ENCODE assay signal across 24 cellular contexts in the genomic region with DNA sequence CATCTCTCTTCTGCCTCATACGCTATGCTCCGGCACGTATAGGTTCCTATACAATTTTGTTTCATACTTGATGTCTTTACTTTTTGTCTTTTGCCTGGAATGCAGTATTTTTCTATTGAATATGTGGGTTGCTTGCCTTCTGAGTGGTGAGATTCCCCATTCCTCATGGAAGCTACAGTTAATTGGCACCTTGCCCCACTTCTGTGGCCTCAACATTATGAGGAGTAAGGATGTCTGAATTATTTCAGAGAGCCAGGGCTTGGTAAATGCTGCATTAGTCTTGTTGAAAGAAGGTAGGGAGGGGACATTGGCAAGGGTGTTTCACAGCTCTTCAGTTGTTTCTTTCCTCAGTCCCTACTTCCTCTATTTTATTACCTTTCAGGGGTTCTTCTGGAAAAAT.
"Had no signal": no experiment of that assay in that cellular context is flagged by ENCODE, and none has a peak within 500 bp of the region (broad histone marks: within the 10 kb centered on the region; RNA-seq: fewer than 3 reads in every experiment).

No MANE protein-coding gene starts in this region.

- H3K4me3 Mint-ChIP-seq: activated CD4-positive, alpha-beta T cell treated with anti-CD3 and anti-CD28 coated beads, Interleukin-2, amount 10 ng/mL, durations not matched to agents 7 days and 5 days; activated naive CD4-positive, alpha-beta T cell treated with anti-CD3 and anti-CD28 coated beads, Interleukin-2, amount 10 ng/mL, durations not matched to agents 7 days and 5 days; activated naive CD8-positive, alpha-beta T cell treated with anti-CD3 and anti-CD28 coated beads, Interleukin-2, amount 50 U/mL, for 24 hours; activated T-cell treated with anti-CD3 and anti-CD28 coated beads, Interleukin-2, amount 50 U/mL, for 4 hours; natural killer cell treated with Interleukin-12 subunit alpha and Interleukin-12 subunit beta and Interleukin-15 and Interleukin-18, amount 100 ng/mL, for 72 hours; stimulated activated memory B cell treated with anti-CD40 and anti-IgM and Interleukin-4, amounts not matched to agents 10 μg/mL and 1 μg/mL and 100 μg/mL, for 72 hours; T-helper 1 cell treated with Interleukin-12 subunit alpha and Interleukin-12 subunit beta and Interleukin-4 antibody, amounts not matched to agents 30 μg/mL and 1 μg/mL, for 36 hours; type B pancreatic cell had no signal

- ATAC-seq: activated CD4-positive, CD25-positive, alpha-beta regulatory T cell treated with anti-CD3 and anti-CD28 coated beads, Interleukin-2, amount 50 U/mL, for 24 hours; activated naive CD8-positive, alpha-beta T cell treated with anti-CD3 and anti-CD28 coated beads, Interleukin-2, amount 50 U/mL, for 24 hours; activated T-cell treated with anti-CD3 and anti-CD28 coated beads, Interleukin-2, amount 50 U/mL, for 4 hours; left lobe of liver; natural killer cell treated with Interleukin-12 subunit alpha and Interleukin-12 subunit beta and Interleukin-15 and Interleukin-18, amount 100 ng/mL, for 72 hours; stimulated activated memory B cell treated with anti-CD40 and anti-IgM and Interleukin-4, amounts not matched to agents 10 μg/mL and 1 μg/mL and 100 μg/mL, for 72 hours had no signal

- H3K27me3 Mint-ChIP-seq: activated CD4-positive, alpha-beta T cell treated with anti-CD3 and anti-CD28 coated beads, Interleukin-2, amount 10 ng/mL, durations not matched to agents 7 days and 5 days; activated naive CD4-positive, alpha-beta T cell treated with anti-CD3 and anti-CD28 coated beads, Interleukin-2, amount 10 ng/mL, durations not matched to agents 7 days and 5 days; activated naive CD8-positive, alpha-beta T cell treated with anti-CD3 and anti-CD28 coated beads, Interleukin-2, amount 50 U/mL, for 24 hours; stimulated activated memory B cell treated with anti-CD40 and anti-IgM and Interleukin-4, amounts not matched to agents 10 μg/mL and 1 μg/mL and 100 μg/mL, for 72 hours; type B pancreatic cell had no signal

- H3K4me1 ChIP-seq: esophagus squamous epithelium, sigmoid colon, spleen, testis had no signal

- H3K4me3 ChIP-seq: esophagus squamous epithelium, lung, sigmoid colon, spleen, testis had no signal

- H3K27me3 ChIP-seq: esophagus squamous epithelium, sigmoid colon, spleen, testis had no signal

- FAIRE-seq: endothelial cell of umbilical vein had no signal

- H3K4me1 Mint-ChIP-seq: activated CD4-positive, alpha-beta T cell treated with anti-CD3 and anti-CD28 coated beads, Interleukin-2, amount 10 ng/mL, durations not matched to agents 7 days and 5 days; activated naive CD4-positive, alpha-beta T cell treated with anti-CD3 and anti-CD28 coated beads, Interleukin-2, amount 10 ng/mL, durations not matched to agents 7 days and 5 days; activated naive CD8-positive, alpha-beta T cell treated with anti-CD3 and anti-CD28 coated beads, Interleukin-2, amount 50 U/mL, for 24 hours; stimulated activated memory B cell treated with anti-CD40 and anti-IgM and Interleukin-4, amounts not matched to agents 10 μg/mL and 1 μg/mL and 100 μg/mL, for 72 hours had no signal

- H3K9me3 Mint-ChIP-seq: activated CD4-positive, alpha-beta T cell treated with anti-CD3 and anti-CD28 coated beads, Interleukin-2, amount 10 ng/mL, durations not matched to agents 7 days and 5 days; activated naive CD4-positive, alpha-beta T cell treated with anti-CD3 and anti-CD28 coated beads, Interleukin-2, amount 10 ng/mL, durations not matched to agents 7 days and 5 days; activated naive CD8-positive, alpha-beta T cell treated with anti-CD3 and anti-CD28 coated beads, Interleukin-2, amount 50 U/mL, for 24 hours; activated T-cell treated with anti-CD3 and anti-CD28 coated beads, Interleukin-2, amount 50 U/mL, for 4 hours; natural killer cell treated with Interleukin-12 subunit alpha and Interleukin-12 subunit beta and Interleukin-15 and Interleukin-18, amount 100 ng/mL, for 72 hours; stimulated activated memory B cell treated with anti-CD40 and anti-IgM and Interleukin-4, amounts not matched to agents 10 μg/mL and 1 μg/mL and 100 μg/mL, for 72 hours; T-helper 1 cell treated with Interleukin-12 subunit alpha and Interleukin-12 subunit beta and Interleukin-4 antibody, amounts not matched to agents 30 μg/mL and 1 μg/mL, for 36 hours; type B pancreatic cell had no signal

- H3K27ac Mint-ChIP-seq: activated CD4-positive, alpha-beta T cell treated with anti-CD3 and anti-CD28 coated beads, Interleukin-2, amount 10 ng/mL, durations not matched to agents 7 days and 5 days; activated naive CD4-positive, alpha-beta T cell treated with anti-CD3 and anti-CD28 coated beads, Interleukin-2, amount 10 ng/mL, durations not matched to agents 7 days and 5 days; activated naive CD8-positive, alpha-beta T cell treated with anti-CD3 and anti-CD28 coated beads, Interleukin-2, amount 50 U/mL, for 24 hours; natural killer cell treated with Interleukin-12 subunit alpha and Interleukin-12 subunit beta and Interleukin-15 and Interleukin-18, amount 100 ng/mL, for 72 hours; stimulated activated memory B cell treated with anti-CD40 and anti-IgM and Interleukin-4, amounts not matched to agents 10 μg/mL and 1 μg/mL and 100 μg/mL, for 72 hours; T-helper 1 cell treated with Interleukin-12 subunit alpha and Interleukin-12 subunit beta and Interleukin-4 antibody, amounts not matched to agents 30 μg/mL and 1 μg/mL, for 36 hours; type B pancreatic cell had no signal

- H3K9me3 ChIP-seq: esophagus squamous epithelium, sigmoid colon, spleen, testis had no signal

- H3K36me3 Mint-ChIP-seq: activated naive CD4-positive, alpha-beta T cell treated with anti-CD3 and anti-CD28 coated beads, Interleukin-2, amount 10 ng/mL, durations not matched to agents 7 days and 5 days; natural killer cell treated with Interleukin-12 subunit alpha and Interleukin-12 subunit beta and Interleukin-15 and Interleukin-18, amount 100 ng/mL, for 72 hours; stimulated activated memory B cell treated with anti-CD40 and anti-IgM and Interleukin-4, amounts not matched to agents 10 μg/mL and 1 μg/mL and 100 μg/mL, for 72 hours; type B pancreatic cell had no signal

- DNase-seq: activated CD4-positive, alpha-beta T cell treated with anti-CD3 and anti-CD28 coated beads, Interleukin-2, amount 10 ng/mL, durations not matched to agents 7 days and 5 days; activated CD8-positive, alpha-beta memory T cell treated with anti-CD3 and anti-CD28 coated beads, Interleukin-2, amount 50 U/mL, for 4 hours; activated naive CD4-positive, alpha-beta T cell treated with anti-CD3 and anti-CD28 coated beads, Interleukin-2, amount 10 ng/mL, durations not matched to agents 7 days and 5 days; activated naive CD8-positive, alpha-beta T cell treated with anti-CD3 and anti-CD28 coated beads, Interleukin-2, amount 50 U/mL, for 24 hours; activated T-cell treated with anti-CD3 and anti-CD28 coated beads, Interleukin-2, amount 50 U/mL, for 4 hours; aorta; effector CD4-positive, alpha-beta T cell; esophagus squamous epithelium; foreskin melanocyte; hypothalamus; islet precursor cell; nucleus accumbens; sigmoid colon; spleen; stimulated activated CD4-positive, alpha-beta T cell treated with anti-CD3 and anti-CD28 coated beads, Interleukin-4, amount 100 ng/mL, for 4 hours; testis had no signal

- H3K27ac ChIP-seq: esophagus squamous epithelium, sigmoid colon, spleen, testis had no signal

- H3K36me3 ChIP-seq: esophagus squamous epithelium, sigmoid colon, spleen had no signal
